In genomic region chr4:118566003-118566513, GRCh38 we compare ENCODE assay signal across 8 cellular contexts.
DNase-seq lines count a peak whose midpoint lies in the region; ATAC-seq and TF ChIP-seq lines count a peak whose summit lies in the region.
"Not testable (repeated sequence)": the region's sequence is repeated elsewhere in the genome, so short reads cannot be mapped to it uniquely, and the experiment has no call there.

No MANE protein-coding gene starts in this region.

- peak overlapping the region; percentile 32; the same call in 1 of the 2 replicates for H3K4me3 ChIP-seq in GM23338
- H3K4me3 ChIP-seq in SK-N-MC; endodermal cell (ENCODE audit: low read length); neural progenitor cell: not testable (repeated sequence)

- not testable (repeated sequence) for H3K27me3 Mint-ChIP-seq in GM23338 (ENCODE audit: insufficient read depth, low read depth, poor library complexity); endodermal cell (ENCODE audit: insufficient read depth); neural progenitor cell (ENCODE audit: insufficient read depth, low read depth)

- H3K27me3 ChIP-seq in GM23338 (ENCODE audit: insufficient read depth); endodermal cell (ENCODE audit: control insufficient read depth, insufficient read depth, low read length, poor library complexity, severe bottlenecking); neural progenitor cell: not testable (repeated sequence)

- H2AFZ ChIP-seq in GM23338 = 0 out of 2 replicates have a peak overlapping the region, but pooled peaks have one; percentile 39
- peak overlapping the region; percentile 57 for H2AFZ ChIP-seq in neural progenitor cell (replicated peaks)

- H3K9me3 ChIP-seq in SK-N-MC (ENCODE audit: low read depth, low read length); endodermal cell (ENCODE audit: control insufficient read depth, low read length); neural progenitor cell (ENCODE audit: low read depth): not testable (repeated sequence)

- H3F3A ChIP-seq in GM23338 (replicated peaks; ENCODE audit: low read depth); neural progenitor cell (ENCODE audit: low read depth): not testable (repeated sequence)

- TF ChIP-seq CTCF in GM23338 (conservative IDR thresholded peaks at IDR 0.05; ENCODE audit: low read depth in 2 of 2); endodermal cell (conservative IDR thresholded peaks at IDR 0.05); neural progenitor cell (IDR thresholded peaks at IDR 0.05): not testable (repeated sequence)

- peak overlapping the region; percentile 3; the same call in 1 of the 2 replicates for H3K4me2 ChIP-seq in GM23338
- peak overlapping the region; percentile 54 for H3K4me2 ChIP-seq in neural progenitor cell

- H3K9ac ChIP-seq in SK-N-MC (ENCODE audit: insufficient read length); endodermal cell (ENCODE audit: extremely low read depth, low read length, poor library complexity, severe bottlenecking); neural progenitor cell: not testable (repeated sequence)

- not testable (repeated sequence) for H3K79me2 ChIP-seq in GM23338 (replicated peaks; ENCODE audit: insufficient read depth); neural progenitor cell (ENCODE audit: low read depth)

- peaks cover 15% of the 10 kb centered on the region for H3K4me1 Mint-ChIP-seq in GM23338
- not testable (repeated sequence) for H3K4me1 Mint-ChIP-seq in endodermal cell, neural progenitor cell

- H3K9me3 Mint-ChIP-seq in GM23338, endodermal cell, neural progenitor cell: not testable (repeated sequence)

- peak overlapping the region; percentile 52; the same call in 1 of the 2 replicates for H3K27ac Mint-ChIP-seq in GM23338
- not testable (repeated sequence) for H3K27ac Mint-ChIP-seq in endodermal cell, neural progenitor cell

- H3K9me2 ChIP-seq in GM23338 (ENCODE audit: insufficient read depth) = not testable (repeated sequence)

- H3K27ac ChIP-seq in GM23338 (ENCODE audit: low read depth); SK-N-MC; endodermal cell (ENCODE audit: low read depth, low read length); neural progenitor cell: not testable (repeated sequence)

- H3K36me3 ChIP-seq in GM23338 (ENCODE audit: insufficient read depth); SK-N-MC (ENCODE audit: insufficient read depth, low read length); endodermal cell (ENCODE audit: control insufficient read depth, insufficient read depth, low read length); neural progenitor cell: not testable (repeated sequence)

- not testable (repeated sequence) for H4K20me1 ChIP-seq in GM23338 (replicated peaks; ENCODE audit: insufficient read depth); neural progenitor cell (ENCODE audit: low read depth)

- peak; percentile 7 for DNase-seq in CD1c-positive myeloid dendritic cell (ENCODE audit: extremely low spot score)
- DNase-seq in GM23338 (ENCODE audit: low spot score) = peak; percentile 39
- peak; percentile 81 for DNase-seq in NCI-H1436 (lab: John Stamatoyannopoulos, UW)
- peak; percentile 10 for DNase-seq in SK-N-MC (ENCODE audit: low read depth, low spot score)
- DNase-seq in endodermal cell = peak; percentile 61
- peak; percentile 29 for DNase-seq in neural progenitor cell (ENCODE audit: low spot score)

- not testable (repeated sequence) for H3K4me1 ChIP-seq in GM23338 (ENCODE audit: insufficient read depth); endodermal cell (ENCODE audit: control insufficient read depth, insufficient read depth, low read length); neural progenitor cell

- H3K4me3 Mint-ChIP-seq in GM23338 = peak overlapping the region; percentile 54
- not testable (repeated sequence) for H3K4me3 Mint-ChIP-seq in endodermal cell, neural progenitor cell

- WGBS in endodermal cell (ENCODE audit: insufficient coverage in 1 of 2, insufficient read length in 1 of 2), 2 experiments = 48% methylated on average over 9 of the region's 9 CpGs; no CpG with 5 or more reads in 1 of the 2 experiments

- not testable (repeated sequence) for H3K36me3 Mint-ChIP-seq in GM23338 (ENCODE audit: low read depth); endodermal cell (ENCODE audit: low read depth); neural progenitor cell

- ATAC-seq in GM18907 (IDR thresholded peaks at IDR 0.05; ENCODE audit: unreplicated experiment) (peak; percentile 87), GM23338 (peak; percentile 97), HG03175 (IDR thresholded peaks at IDR 0.05; ENCODE audit: unreplicated experiment) (peak; percentile 84)

Comparison
In these comparisons a context has a peak if more than half of its experiments do, and no peak if none do; other contexts are left out.
1. DNase-seq: peak in every context shown above with its lines; median percentile 81 in NCI-H1436; 61 in endodermal cell; 39 in GM23338; 29 in neural progenitor cell; 10 in SK-N-MC; 7 in CD1c-positive myeloid dendritic cell.